8 cellular contexts compared by ENCODE assay signal in the genomic region with DNA sequence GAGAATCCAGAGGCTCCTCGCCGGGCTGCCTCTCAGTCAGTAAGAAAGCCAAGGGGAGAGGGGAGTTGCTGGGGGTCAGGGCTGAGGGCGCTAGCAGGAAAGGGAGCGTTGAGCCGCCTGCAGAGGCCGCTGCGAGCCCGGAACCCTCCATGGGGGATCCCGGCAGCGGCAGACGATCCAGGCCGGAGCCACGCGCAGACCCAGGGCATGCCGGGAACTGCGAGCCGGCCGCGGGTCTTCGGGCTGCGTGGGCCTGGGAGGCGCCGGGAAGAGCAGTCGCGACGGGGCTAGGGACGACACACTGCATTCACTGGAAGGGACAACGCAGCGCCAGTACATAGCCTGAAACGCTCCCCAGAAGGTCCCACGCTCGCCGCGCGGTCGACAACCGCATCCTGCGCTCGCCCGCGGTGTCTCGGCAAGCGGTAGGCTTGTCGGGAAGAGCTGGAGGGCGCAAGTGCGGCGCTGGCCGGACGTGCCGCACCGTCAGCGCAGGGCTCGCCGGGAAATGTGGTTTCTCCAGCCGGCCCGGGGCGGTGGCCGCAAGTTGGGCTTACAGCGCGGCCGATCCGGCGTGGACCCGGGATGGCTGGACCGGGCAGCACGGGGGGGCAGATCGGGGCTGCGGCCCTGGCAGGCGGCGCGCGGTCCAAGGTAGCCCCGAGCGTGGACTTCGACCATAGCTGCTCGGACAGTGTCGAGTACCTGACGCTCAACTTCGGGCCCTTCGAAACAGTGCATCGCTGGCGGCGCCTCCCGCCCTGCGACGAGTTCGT. TPM values are rescaled to one million over a fixed set of nuclear protein-coding genes. Genes with fewer than 3 reads are reported as not detected.
DNase-seq lines count a peak whose midpoint lies in the region; ATAC-seq and TF ChIP-seq lines count a peak whose summit lies in the region.

A gene (plus strand): TSS at position 511 of the 776 bp plus-strand sequence. CDS start 75 bp downstream, at position 586.

- peak; percentile 59 for TF ChIP-seq CTCF in epithelial cell of proximal tubule (conservative IDR thresholded peaks at IDR 0.05; ENCODE audit: low read depth, low read length)

- H3K4me3 ChIP-seq in epithelial cell of proximal tubule (ENCODE audit: low read depth, low read length): peak within 1 kb of the TSS; percentile 69
- H3K4me3 ChIP-seq in mucosa of rectum (ENCODE audit: low read length in 2 of 2): peak within 1 kb of the TSS; percentile 81 to 86

- H3K27me3 ChIP-seq in mucosa of rectum (ENCODE audit: control insufficient read depth in 2 of 2, insufficient read depth in 2 of 2, low read length in 2 of 2): no peaks in the 10 kb centered on the region

- H3K9me3 ChIP-seq in mucosa of rectum (ENCODE audit: control insufficient read depth in 2 of 2, low read length in 2 of 2): no peaks in the 10 kb centered on the region

- peaks cover 25 to 34% of the 10 kb centered on the region in 2 donors for H3K4me1 ChIP-seq in mucosa of rectum (ENCODE audit: control insufficient read depth in 2 of 2, insufficient read depth in 2 of 2, low read length in 2 of 2)

- DNase-seq in COR-L47 (lab: John Stamatoyannopoulos, UW) (peak; percentile 64), OCI-M2 (lab: John Stamatoyannopoulos, UW; ENCODE audit: unreplicated experiment) (peak; percentile 67), epithelial cell of proximal tubule (ENCODE audit: low read depth) (no peak)
- peak; percentile 70 for DNase-seq in activated T-cell treated with anti-CD3 and anti-CD28 coated beads, Interleukin-2, amount 50 U/mL, for 1 hour
- DNase-seq in stimulated activated CD8-positive, alpha-beta memory T cell treated with anti-CD3 and anti-CD28 coated beads, Interleukin-7, amount 100 ng/mL, for 4 hours (ENCODE audit: low read depth in 2 of 2): peak; percentile 30 to 69

- H3K36me3 ChIP-seq in mucosa of rectum (ENCODE audit: control insufficient read depth in 2 of 2, insufficient read depth in 2 of 2, low read length in 2 of 2): peaks cover 6 to 15% of the 10 kb centered on the region in 2 donors

- H3K9ac ChIP-seq in mucosa of rectum (ENCODE audit: low read depth in 1 of 2, low read length in 2 of 2): peak within 1 kb of the TSS; percentile 66 to 88

- ATAC-seq in GM19397 (IDR thresholded peaks at IDR 0.05; ENCODE audit: unreplicated experiment): peak; percentile 77
- ATAC-seq in HG03571 (IDR thresholded peaks at IDR 0.05; ENCODE audit: unreplicated experiment): peak; percentile 72

- H3K27ac ChIP-seq in mucosa of rectum (ENCODE audit: low read depth in 2 of 2, low read length in 2 of 2): peak within 1 kb of the TSS; percentile 86

RNA-seq across cellular contexts. Expression of the gene that starts here (rescaled TPM):
- 16.7 and 33.1 TPM in 2 replicates for total RNA-seq in epithelial cell of proximal tubule
